Comparison of ENCODE assay signal across 15 cellular contexts in the genomic region with DNA sequence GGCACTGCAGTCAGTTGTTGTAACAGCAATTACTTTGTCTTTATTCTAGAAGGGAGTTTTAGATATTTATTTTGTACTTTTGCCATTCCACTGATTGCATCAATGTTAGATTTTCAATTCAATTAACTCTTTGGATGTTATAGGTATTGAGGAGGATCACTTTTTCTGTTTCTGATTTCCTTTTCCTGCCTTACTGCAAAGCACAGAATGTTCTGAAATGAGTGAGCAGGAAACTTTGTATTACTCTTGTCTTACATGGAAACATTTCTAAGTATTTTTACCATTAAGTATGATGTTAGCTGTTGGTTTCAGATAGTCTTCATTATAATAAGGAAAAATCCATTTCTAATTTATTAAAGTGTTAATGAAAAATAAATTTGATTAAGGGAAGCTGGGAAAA.
"Had no signal": no experiment of that assay in that cellular context is flagged by ENCODE, and none has a peak within 500 bp of the region (broad histone marks: within the 10 kb centered on the region; RNA-seq: fewer than 3 reads in every experiment).

No MANE protein-coding gene starts in this region.

- H3K4me2 ChIP-seq: hepatocyte had no signal

- H3K9me3 Mint-ChIP-seq: activated naive CD4-positive, alpha-beta T cell treated with anti-CD3 and anti-CD28 coated beads for 36 hours; activated T-helper 17 cell treated with anti-CD3 and anti-CD28 coated beads, Interleukin-2, amount 50 U/mL, for 72 hours; naive thymus-derived CD8-positive, alpha-beta T cell had no signal

- H3K27me3 ChIP-seq: adrenal gland, hepatocyte, transverse colon had no signal

- ATAC-seq: activated T-helper 17 cell treated with anti-CD3 and anti-CD28 coated beads, Interleukin-2, amount 50 U/mL, for 72 hours; esophagus mucosa; left lobe of liver; naive thymus-derived CD8-positive, alpha-beta T cell had no signal

- H3K27ac ChIP-seq: adrenal gland, hepatocyte, transverse colon had no signal

- H3K4me3 ChIP-seq: adrenal gland, hepatocyte, transverse colon had no signal

- H3K4me1 ChIP-seq: adrenal gland had no signal

- H3K36me3 ChIP-seq: adrenal gland, transverse colon had no signal

- DNase-seq: activated CD4-positive, alpha-beta T cell treated with anti-CD3 and anti-CD28 coated beads for 48 hours; activated CD8-positive, alpha-beta memory T cell treated with anti-CD3 and anti-CD28 coated beads for 24 hours; activated naive CD4-positive, alpha-beta T cell treated with anti-CD3 and anti-CD28 coated beads for 36 hours; adrenal gland; naive thymus-derived CD8-positive, alpha-beta T cell; nucleus accumbens; posterior cingulate gyrus; stimulated activated CD4-positive, alpha-beta T cell treated with anti-CD3 and anti-CD28 coated beads, Interleukin-2, amount 100 ng/mL, for 48 hours; stimulated activated naive CD4-positive, alpha-beta T cell; substantia nigra; transverse colon had no signal

- H3K4me3 Mint-ChIP-seq: activated naive CD4-positive, alpha-beta T cell treated with anti-CD3 and anti-CD28 coated beads for 36 hours; activated T-helper 17 cell treated with anti-CD3 and anti-CD28 coated beads, Interleukin-2, amount 50 U/mL, for 72 hours; naive thymus-derived CD8-positive, alpha-beta T cell had no signal

- H3K27ac Mint-ChIP-seq: activated naive CD4-positive, alpha-beta T cell treated with anti-CD3 and anti-CD28 coated beads for 36 hours; activated T-helper 17 cell treated with anti-CD3 and anti-CD28 coated beads, Interleukin-2, amount 50 U/mL, for 72 hours had no signal

- H2AFZ ChIP-seq: hepatocyte had no signal

- H3K36me3 Mint-ChIP-seq: naive thymus-derived CD8-positive, alpha-beta T cell had no signal

- H3K9me3 ChIP-seq: adrenal gland, transverse colon had no signal
